In genomic region chr14:62117010-62117717, GRCh38 we compare ENCODE assay signal across 8 cellular contexts.
A peak's percentile ranks its signal among the peaks of the same experiment; 100 is the strongest.
DNase-seq lines count a peak whose midpoint lies in the region; ATAC-seq and TF ChIP-seq lines count a peak whose summit lies in the region.

No MANE protein-coding gene starts in this region.

- peaks cover 8% of the 10 kb centered on the region for H3K4me1 ChIP-seq in mucosa of descending colon (ENCODE audit: low read depth)

- peak; percentile 48 for TF ChIP-seq CTCF in GM13977 (IDR thresholded peaks at IDR 0.05; ENCODE audit: extremely low read depth, insufficient read depth, missing control alignments)
- TF ChIP-seq CTCF in epithelial cell of esophagus (IDR thresholded peaks at IDR 0.05; ENCODE audit: insufficient read depth, low read depth, low read length, missing control alignments): peak; percentile 48
- no peak for TF ChIP-seq CTCF in mucosa of descending colon (IDR thresholded peaks at IDR 0.05)

- ATAC-seq in HG02970 (IDR thresholded peaks at IDR 0.05; ENCODE audit: low FRiP score, unreplicated experiment): peak; percentile 90
- ATAC-seq in mucosa of descending colon: peak; percentile 80

- H3K4me3 ChIP-seq in epithelial cell of esophagus (ENCODE audit: low read length) (no peak overlapping the region), mucosa of descending colon (no peak overlapping the region)

- H3K36me3 ChIP-seq in mucosa of descending colon (ENCODE audit: low read depth): no peaks in the 10 kb centered on the region

- in situ Hi-C loops in GM13977 (cut with MboI; ENCODE audit: low pct_unique_long_range_greater_than_20kb, low sequenced_read_pairs, unreplicated experiment): no loop called here

- intact Hi-C loops in mucosa of descending colon (cut with DNase I, micrococcal nuclease): no loop called here

- H3K9me3 ChIP-seq in mucosa of descending colon: no peaks in the 10 kb centered on the region

- peak; percentile 76 for DNase-seq in GM13977 (ENCODE audit: low spot score)
- peak; percentile 21 for DNase-seq in NCI-H2196 treated with DMSO at 0.1 percent for 48 hours (lab: John Stamatoyannopoulos, UW; ENCODE audit: unreplicated experiment)
- DNase-seq in activated CD8-positive, alpha-beta memory T cell treated with anti-CD3 and anti-CD28 coated beads, Interleukin-2, amount 50 U/mL, for 48 hours: peak; percentile 76
- peak; percentile 57 for DNase-seq in epithelial cell of esophagus (ENCODE audit: low read depth)
- peak; percentile 36 to 67 (median 50) for DNase-seq in mucosa of descending colon
- DNase-seq in stimulated activated CD8-positive, alpha-beta memory T cell treated with anti-CD3 and anti-CD28 coated beads, Interleukin-2, amount 100 ng/mL, for 48 hours (ENCODE audit: low read depth in 2 of 2): peak; percentile 40 to 50
- DNase-seq in T1000 (lab: John Stamatoyannopoulos, UW): no peak
